In genomic region chr5:69491838-69492390, GRCh38 we compare ENCODE assay signal across 9 cellular contexts. TPM values are rescaled to one million over a fixed set of nuclear protein-coding genes. Genes with fewer than 3 reads are reported as not detected.
A peak's percentile ranks its signal among the peaks of the same experiment; 100 is the strongest.
DNase-seq lines count a peak whose midpoint lies in the region; ATAC-seq, FAIRE-seq and TF ChIP-seq lines count a peak whose summit lies in the region.
"Had no signal": no experiment of that assay in that cellular context is flagged by ENCODE, and none has a peak within 500 bp of the region (broad histone marks: within the 10 kb centered on the region; RNA-seq: fewer than 3 reads in every experiment).

No MANE protein-coding gene starts in this region.

- DNase-seq in HFF-Myc (ENCODE audit: extremely low read depth, low read depth) (no peak), bronchial epithelial cell (ENCODE audit: low read depth) (no peak), mucosa of descending colon (no peak), NOMO-1 treated with DMSO at 0.1 percent for 48 hours (lab: John Stamatoyannopoulos, UW; ENCODE audit: unreplicated experiment) (no peak), iPS-NIHi7 (ENCODE audit: extremely low spot score) (no peak)
- DNase-seq: cortex of kidney had no signal

- intact Hi-C loops in mucosa of descending colon (cut with DNase I, micrococcal nuclease), result no loop called here

- peak overlapping the region; percentile 90 for H3K27ac ChIP-seq in 22Rv1

- H3K36me3 ChIP-seq in bronchial epithelial cell (ENCODE audit: control insufficient read depth, insufficient read depth, low read length) (no peaks in the 10 kb centered on the region), mucosa of descending colon (ENCODE audit: low read depth) (no peaks in the 10 kb centered on the region)

- H3K9me3 ChIP-seq in mucosa of descending colon, result no peaks in the 10 kb centered on the region

- no peaks in the 10 kb centered on the region for H3K4me1 ChIP-seq in mucosa of descending colon (ENCODE audit: low read depth)

- TF ChIP-seq CTCF in 22Rv1 (IDR thresholded peaks at IDR 0.05) (no peak), HFF-Myc (IDR thresholded peaks at IDR 0.05; ENCODE audit: low read depth, low read length, missing control alignments) (no peak), bronchial epithelial cell (IDR thresholded peaks at IDR 0.05; ENCODE audit: insufficient read depth, low read length, severe bottlenecking) (no peak), mucosa of descending colon (IDR thresholded peaks at IDR 0.05) (no peak)

- peaks cover 2% of the 10 kb centered on the region for H3K27me3 ChIP-seq in bronchial epithelial cell (ENCODE audit: control insufficient read depth, insufficient read depth, low read length)

- no peak for FAIRE-seq in bronchial epithelial cell (lab: Jason Lieb, UNC)

- ATAC-seq in mucosa of descending colon (no peak), HG03460 (IDR thresholded peaks at IDR 0.05; ENCODE audit: unreplicated experiment) (no peak), HG02981 (IDR thresholded peaks at IDR 0.05; ENCODE audit: unreplicated experiment) (no peak)

- peak overlapping the region; percentile 56 for H3K4me3 ChIP-seq in HFF-Myc (replicated peaks; ENCODE audit: low read depth, low read length)
- H3K4me3 ChIP-seq in bronchial epithelial cell (ENCODE audit: low read depth, low read length), result peak overlapping the region; percentile 96
- peak overlapping the region; percentile 48 for H3K4me3 ChIP-seq in mucosa of descending colon

RNA-seq across cellular contexts. Expression of gene OCLN, which starts 0.7 kb away (rescaled TPM):
- total RNA-seq in bronchial epithelial cell, result 76.9 and 109 TPM in 2 replicates
- total RNA-seq in mucosa of descending colon, result 100 to 1,000 TPM in 2 of 3 donors, 10 to 100 TPM in 1; 50.2 to 134 (median 130) TPM
